In the genomic region with DNA sequence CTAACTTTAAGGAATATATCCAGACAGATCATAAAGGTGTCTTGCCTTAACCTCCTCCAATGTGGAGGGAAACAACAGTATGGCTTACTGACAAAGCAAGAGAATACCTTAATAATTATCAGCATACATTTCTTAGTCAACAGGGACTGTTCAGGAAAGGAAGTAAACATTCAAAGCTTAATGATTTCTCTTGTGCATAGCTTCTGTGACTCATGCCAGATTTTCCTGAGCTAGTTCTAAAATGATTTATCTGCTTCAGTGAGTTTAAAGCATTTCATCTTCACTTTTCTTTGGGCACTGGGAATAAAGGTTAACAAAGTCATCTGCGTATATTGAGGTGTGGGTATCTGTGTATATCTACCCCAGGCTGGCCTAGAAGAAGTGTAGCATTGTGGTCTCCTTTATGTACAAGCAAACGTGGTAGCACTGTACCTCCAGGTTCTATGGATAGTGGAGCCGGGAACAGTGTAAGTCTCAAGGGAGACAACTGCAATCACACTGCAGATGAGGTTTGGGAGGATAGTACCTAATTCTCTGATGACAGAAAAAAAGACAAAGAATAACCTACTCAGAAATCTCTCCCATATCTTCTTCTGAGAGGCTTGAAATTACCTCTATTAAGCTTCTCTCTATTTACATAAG, we compare ENCODE assay signal across 20 cellular contexts.
DNase-seq lines count a peak whose midpoint lies in the region; ATAC-seq and TF ChIP-seq lines count a peak whose summit lies in the region.
"Had no signal": no experiment of that assay in that cellular context is flagged by ENCODE, and none has a peak within 500 bp of the region (broad histone marks: within the 10 kb centered on the region; RNA-seq: fewer than 3 reads in every experiment).

No MANE protein-coding gene starts in this region.

- no peaks in the 10 kb centered on the region for H3K4me1 Mint-ChIP-seq in activated naive CD8-positive, alpha-beta T cell treated with anti-CD3 and anti-CD28 coated beads for 36 hours
- no peaks in the 10 kb centered on the region for H3K4me1 Mint-ChIP-seq in effector memory CD8-positive, alpha-beta T cell (ENCODE audit: low read depth in 2 of 2)
- H3K4me1 Mint-ChIP-seq: activated B cell treated with CpG ODN at 0.5 μM for 24 hours; stimulated activated effector memory CD8-positive, alpha-beta T cell treated with anti-CD3 and anti-CD28 coated beads, Interleukin-12 subunit alpha, Interleukin-12 subunit beta, amount 100 ng/mL, for 72 hours had no signal

- H3K9me3 ChIP-seq in smooth muscle cell (replicated peaks; ENCODE audit: low read depth) = no peaks in the 10 kb centered on the region
- H3K9me3 ChIP-seq: heart right ventricle had no signal

- H3K27me3 ChIP-seq in smooth muscle cell (ENCODE audit: low read depth) = peaks cover 5% of the 10 kb centered on the region
- H3K27me3 ChIP-seq: heart right ventricle had no signal

- H3K27me3 Mint-ChIP-seq in activated naive CD8-positive, alpha-beta T cell treated with anti-CD3 and anti-CD28 coated beads for 36 hours = no peaks in the 10 kb centered on the region
- no peaks in the 10 kb centered on the region for H3K27me3 Mint-ChIP-seq in effector memory CD8-positive, alpha-beta T cell
- H3K27me3 Mint-ChIP-seq: activated B cell treated with CpG ODN at 0.5 μM for 24 hours had no signal

- no peaks in the 10 kb centered on the region for H3K36me3 ChIP-seq in smooth muscle cell (ENCODE audit: low read depth)
- H3K36me3 ChIP-seq: heart right ventricle had no signal

- H3K4me2 ChIP-seq in smooth muscle cell = peak overlapping the region; percentile 67

- H3K36me3 Mint-ChIP-seq in activated naive CD8-positive, alpha-beta T cell treated with anti-CD3 and anti-CD28 coated beads for 36 hours = no peaks in the 10 kb centered on the region
- peaks cover 3% of the 10 kb centered on the region for H3K36me3 Mint-ChIP-seq in effector memory CD8-positive, alpha-beta T cell (ENCODE audit: insufficient read depth)
- H3K36me3 Mint-ChIP-seq: stimulated activated effector memory CD8-positive, alpha-beta T cell treated with anti-CD3 and anti-CD28 coated beads, Interleukin-12 subunit alpha, Interleukin-12 subunit beta, amount 100 ng/mL, for 72 hours had no signal

- WGBS in smooth muscle cell (ENCODE audit: low lambda C conversion rate) = 67% methylated on average over 3 of the region's 3 CpGs

- peaks cover 6% of the 10 kb centered on the region for H3F3A ChIP-seq in smooth muscle cell (ENCODE audit: low read depth)

- H3K9me3 Mint-ChIP-seq in activated naive CD8-positive, alpha-beta T cell treated with anti-CD3 and anti-CD28 coated beads for 36 hours = peaks cover 5% of the 10 kb centered on the region
- peaks cover 7 to 8% of the 10 kb centered on the region in 2 donors for H3K9me3 Mint-ChIP-seq in effector memory CD8-positive, alpha-beta T cell

- peak; percentile 78 for ATAC-seq in SK-N-SH treated with all-trans-retinoic acid at 6 μM for 48 hours
- no peak for ATAC-seq in effector memory CD8-positive, alpha-beta T cell (replicated peaks)
- ATAC-seq: heart right ventricle; left colon; stimulated activated effector memory CD8-positive, alpha-beta T cell treated with anti-CD3 and anti-CD28 coated beads, Interleukin-12 subunit alpha, Interleukin-12 subunit beta, amount 100 ng/mL, for 72 hours had no signal

- H3K27ac Mint-ChIP-seq in activated naive CD8-positive, alpha-beta T cell treated with anti-CD3 and anti-CD28 coated beads for 36 hours = no peak overlapping the region
- no peak overlapping the region for H3K27ac Mint-ChIP-seq in effector memory CD8-positive, alpha-beta T cell
- H3K27ac Mint-ChIP-seq: activated B cell treated with CpG ODN at 0.5 μM for 24 hours; activated T-helper 1 cell treated with anti-CD3 and anti-CD28 coated beads, Interleukin-12 subunit alpha, Interleukin-12 subunit beta, Interleukin-2, Interleukin-4 antibody, amounts not matched to agents 30 ng/mL and 10 ng/mL and 1 ng/mL, durations not matched to agents 14 hours and 24 hours and 36 hours; stimulated activated effector memory CD8-positive, alpha-beta T cell treated with anti-CD3 and anti-CD28 coated beads, Interleukin-12 subunit alpha, Interleukin-12 subunit beta, amount 100 ng/mL, for 72 hours; T-helper 1 cell treated with Interleukin-12 subunit alpha and Interleukin-12 subunit beta and Interleukin-4 antibody, amounts not matched to agents 30 μg/mL and 1 μg/mL, for 36 hours had no signal

- no peak overlapping the region for H3K27ac ChIP-seq in smooth muscle cell (ENCODE audit: low read depth)
- H3K27ac ChIP-seq: C4-2B, heart right ventricle, parathyroid adenoma, RWPE1 had no signal

- TF ChIP-seq CTCF in smooth muscle cell (IDR thresholded peaks at IDR 0.05; ENCODE audit: borderline replicate concordance, insufficient read depth, poor library complexity, severe bottlenecking) = no peak

- H3K4me1 ChIP-seq in smooth muscle cell (ENCODE audit: low read depth) = peaks cover 14% of the 10 kb centered on the region
- H3K4me1 ChIP-seq: heart right ventricle, parathyroid adenoma had no signal

- H3K9ac ChIP-seq in smooth muscle cell (ENCODE audit: low read depth) = no peak overlapping the region
- H3K9ac ChIP-seq: parathyroid adenoma had no signal

- H2AFZ ChIP-seq in smooth muscle cell (ENCODE audit: low read depth) = no peak overlapping the region
- H2AFZ ChIP-seq: parathyroid adenoma had no signal

- H3K4me3 Mint-ChIP-seq in activated naive CD8-positive, alpha-beta T cell treated with anti-CD3 and anti-CD28 coated beads for 36 hours = no peak overlapping the region
- no peak overlapping the region for H3K4me3 Mint-ChIP-seq in effector memory CD8-positive, alpha-beta T cell
- H3K4me3 Mint-ChIP-seq: activated B cell treated with CpG ODN at 0.5 μM for 24 hours; activated T-helper 1 cell treated with anti-CD3 and anti-CD28 coated beads, Interleukin-12 subunit alpha, Interleukin-12 subunit beta, Interleukin-2, Interleukin-4 antibody, amounts not matched to agents 30 ng/mL and 10 ng/mL and 1 ng/mL, durations not matched to agents 14 hours and 24 hours and 36 hours; stimulated activated effector memory CD8-positive, alpha-beta T cell treated with anti-CD3 and anti-CD28 coated beads, Interleukin-12 subunit alpha, Interleukin-12 subunit beta, amount 100 ng/mL, for 72 hours; T-helper 1 cell treated with Interleukin-12 subunit alpha and Interleukin-12 subunit beta and Interleukin-4 antibody, amounts not matched to agents 30 μg/mL and 1 μg/mL, for 36 hours had no signal

- no peak overlapping the region for H3K4me3 ChIP-seq in smooth muscle cell
- H3K4me3 ChIP-seq: heart right ventricle had no signal

- no peaks in the 10 kb centered on the region for H3K79me2 ChIP-seq in smooth muscle cell (ENCODE audit: low read depth)
- H3K79me2 ChIP-seq: parathyroid adenoma had no signal

- no peaks in the 10 kb centered on the region for H4K20me1 ChIP-seq in smooth muscle cell (ENCODE audit: low read depth)

- DNase-seq in HT1080 (ENCODE audit: low read depth) (peak; percentile 25), glomerular endothelial cell (ENCODE audit: extremely low read depth, low read depth, low spot score) (peak; percentile 0), smooth muscle cell (lab: John Stamatoyannopoulos, UW; ENCODE audit: unreplicated experiment) (no peak), 8988T (no peak)
- DNase-seq in activated naive CD8-positive, alpha-beta T cell treated with anti-CD3 and anti-CD28 coated beads for 36 hours = no peak
- DNase-seq in effector memory CD8-positive, alpha-beta T cell = no peak
- DNase-seq: activated B cell treated with CpG ODN at 0.5 μM for 24 hours; activated CD8-positive, alpha-beta memory T cell treated with anti-CD3 and anti-CD28 coated beads for 24 hours; DMS53; heart right ventricle; left colon; NCI-H187; NCI-H82 had no signal

TF ChIP-seq in SK-N-SH treated with all-trans-retinoic acid at 6 μM for 48 hours, 23 proteins besides CTCF, POLR2A, EP300 and RAD21 (continues in another document):
- TF ChIP-seq, protein P1, sequence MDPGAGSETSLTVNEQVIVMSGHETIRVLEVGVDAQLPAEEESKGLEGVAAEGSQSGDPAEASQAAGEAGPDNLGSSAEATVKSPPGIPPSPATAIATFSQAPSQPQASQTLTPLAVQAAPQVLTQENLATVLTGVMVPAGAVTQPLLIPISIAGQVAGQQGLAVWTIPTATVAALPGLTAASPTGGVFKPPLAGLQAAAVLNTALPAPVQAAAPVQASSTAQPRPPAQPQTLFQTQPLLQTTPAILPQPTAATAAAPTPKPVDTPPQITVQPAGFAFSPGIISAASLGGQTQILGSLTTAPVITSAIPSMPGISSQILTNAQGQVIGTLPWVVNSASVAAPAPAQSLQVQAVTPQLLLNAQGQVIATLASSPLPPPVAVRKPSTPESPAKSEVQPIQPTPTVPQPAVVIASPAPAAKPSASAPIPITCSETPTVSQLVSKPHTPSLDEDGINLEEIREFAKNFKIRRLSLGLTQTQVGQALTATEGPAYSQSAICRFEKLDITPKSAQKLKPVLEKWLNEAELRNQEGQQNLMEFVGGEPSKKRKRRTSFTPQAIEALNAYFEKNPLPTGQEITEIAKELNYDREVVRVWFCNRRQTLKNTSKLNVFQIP (CRISPR knock-in tag; IDR thresholded peaks at IDR 0.05; ENCODE audit: borderline replicate concordance, low read depth) = no peak
- no peak for TF ChIP-seq ZFP3 (CRISPR knock-in tag; IDR thresholded peaks at IDR 0.05)
- no peak for TF ChIP-seq ZNF70 (CRISPR knock-in tag; IDR thresholded peaks at IDR 0.05)
- no peak for TF ChIP-seq CSDC2 (CRISPR knock-in tag; IDR thresholded peaks at IDR 0.05)
- no peak for TF ChIP-seq ZFP30 (CRISPR knock-in tag; IDR thresholded peaks at IDR 0.05)
- TF ChIP-seq SNAI2 (CRISPR knock-in tag; IDR thresholded peaks at IDR 0.05) = no peak
- no peak for TF ChIP-seq PPARA (CRISPR knock-in tag; IDR thresholded peaks at IDR 0.05; ENCODE audit: borderline replicate concordance)
- TF ChIP-seq OSR1 (CRISPR knock-in tag; IDR thresholded peaks at IDR 0.05) = no peak
- TF ChIP-seq, protein P2, sequence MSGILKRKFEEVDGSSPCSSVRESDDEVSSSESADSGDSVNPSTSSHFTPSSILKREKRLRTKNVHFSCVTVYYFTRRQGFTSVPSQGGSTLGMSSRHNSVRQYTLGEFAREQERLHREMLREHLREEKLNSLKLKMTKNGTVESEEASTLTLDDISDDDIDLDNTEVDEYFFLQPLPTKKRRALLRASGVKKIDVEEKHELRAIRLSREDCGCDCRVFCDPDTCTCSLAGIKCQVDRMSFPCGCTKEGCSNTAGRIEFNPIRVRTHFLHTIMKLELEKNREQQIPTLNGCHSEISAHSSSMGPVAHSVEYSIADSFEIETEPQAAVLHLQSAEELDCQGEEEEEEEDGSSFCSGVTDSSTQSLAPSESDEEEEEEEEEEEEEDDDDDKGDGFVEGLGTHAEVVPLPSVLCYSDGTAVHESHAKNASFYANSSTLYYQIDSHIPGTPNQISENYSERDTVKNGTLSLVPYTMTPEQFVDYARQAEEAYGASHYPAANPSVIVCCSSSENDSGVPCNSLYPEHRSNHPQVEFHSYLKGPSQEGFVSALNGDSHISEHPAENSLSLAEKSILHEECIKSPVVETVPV (CRISPR knock-in tag; IDR thresholded peaks at IDR 0.05) = no peak
- TF ChIP-seq TOX (CRISPR knock-in tag; IDR thresholded peaks at IDR 0.05; ENCODE audit: borderline replicate concordance) = no peak
- TF ChIP-seq ESRRG (CRISPR knock-in tag; IDR thresholded peaks at IDR 0.05) = no peak

Comparison
In these comparisons a context has a peak if more than half of its experiments do, and no peak if none do; other contexts are left out.
1. DNase-seq: peak in HT1080 (single experiment) and glomerular endothelial cell (single experiment); none in smooth muscle cell (single experiment), activated naive CD8-positive, alpha-beta T cell treated with anti-CD3 and anti-CD28 coated beads for 36 hours (single experiment), effector memory CD8-positive, alpha-beta T cell (0 of 3) and 8988T (single experiment).